In the genomic region with DNA sequence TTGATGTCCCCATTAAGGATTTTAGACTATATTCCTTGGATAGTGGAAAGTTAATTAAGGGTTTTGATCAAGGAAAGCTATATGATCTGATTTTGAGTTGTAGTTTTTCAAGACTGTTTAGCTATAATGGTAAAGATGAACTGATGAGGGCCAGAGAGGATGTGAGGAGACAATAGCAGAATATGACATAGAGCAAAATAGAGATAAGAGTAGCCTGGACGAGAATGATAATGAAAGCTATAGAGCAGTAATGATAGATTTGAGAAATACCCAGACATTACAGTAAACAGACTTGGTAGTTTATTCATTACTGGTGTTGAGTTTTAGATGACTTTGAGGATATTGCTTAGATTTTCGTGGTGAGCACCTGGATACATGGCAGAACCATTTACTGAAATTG, we compare ENCODE assay signal across 25 cellular contexts. TPM values are rescaled to one million over a fixed set of nuclear protein-coding genes. Genes with fewer than 3 reads are reported as not detected.
DNase-seq lines count a peak whose midpoint lies in the region; ATAC-seq and TF ChIP-seq lines count a peak whose summit lies in the region.
"Had no signal": no experiment of that assay in that cellular context is flagged by ENCODE, and none has a peak within 500 bp of the region (broad histone marks: within the 10 kb centered on the region; RNA-seq: fewer than 3 reads in every experiment).

No MANE protein-coding gene starts in this region.

- no peaks in the 10 kb centered on the region for H4K20me1 ChIP-seq in SK-N-SH (ENCODE audit: insufficient read depth)

- no peak for TF ChIP-seq POLR2A in erythroblast (IDR thresholded peaks at IDR 0.05; ENCODE audit: low read length)

- H3F3A ChIP-seq in SK-N-SH (replicated peaks; ENCODE audit: insufficient read depth) = peaks cover 41% of the 10 kb centered on the region

- peaks cover 75% of the 10 kb centered on the region for H3K79me2 ChIP-seq in SK-N-SH (ENCODE audit: insufficient read depth)

- no peaks in the 10 kb centered on the region for H3K9me3 ChIP-seq in SK-N-SH
- H3K9me3 ChIP-seq: BE2C, HAP-1 had no signal

- no peaks in the 10 kb centered on the region for H3K27me3 ChIP-seq in SK-N-SH (ENCODE audit: insufficient read depth)
- H3K27me3 ChIP-seq: BE2C had no signal

- H3K9ac ChIP-seq in SK-N-SH = peak overlapping the region; percentile 40; the same call in 1 of the 2 replicates

- H3K9me2 ChIP-seq in SK-N-SH = no peaks in the 10 kb centered on the region

- DNase-seq in SK-N-SH (no peak), OCI-M2 (lab: John Stamatoyannopoulos, UW; ENCODE audit: unreplicated experiment) (peak; percentile 33), erythroblast (lab: John Stamatoyannopoulos, UW) (peak; percentile 47 to 78), EL (no peak), HEK293T (ENCODE audit: extremely low spot score) (no peak), dedifferentiated amniotic fluid mesenchymal stem cell (ENCODE audit: extremely low spot score) (no peak)
- DNase-seq: ACHN; BE2C; CD8-positive, alpha-beta memory T cell; DMS79 treated with DMSO at 0.1 percent for 48 hours; NCI-H1092 treated with DMSO at 0.1 percent for 48 hours; NCI-H1436; NCI-H187 treated with DMSO at 0.1 percent for 48 hours; NCI-H446; NCI-H524 treated with DMSO at 0.1 percent for 48 hours; NCI-H774; NK-92 treated with Interleukin-12 subunit alpha and Interleukin-12 subunit beta, amount 100 ng/mL, for 24 hours; SHP77 had no signal

- peak overlapping the region; percentile 44; the same call in 1 of the 2 replicates for H3K4me2 ChIP-seq in SK-N-SH
- H3K4me2 ChIP-seq: GM23338 had no signal

- TF ChIP-seq RAD21 in SK-N-SH (IDR thresholded peaks at IDR 0.05; ENCODE audit: low read length) = no peak

- TF ChIP-seq CTCF in SK-N-SH (IDR thresholded peaks at IDR 0.05) = no peak

- POLR2A ChIA-PET in SK-N-SH (lab: Yijun Ruan, JAX) (no interaction called here), HEK293T (lab: Yijun Ruan, JAX) (no interaction called here)

- peaks cover under 1 to 2% of the 10 kb centered on the region in 2 experiments; a peak in 2 of 4 replicates for H3K4me1 ChIP-seq in SK-N-SH (ENCODE audit: control insufficient read depth in 1 of 2, insufficient read depth in 2 of 2, low read depth in 1 of 2, low read length in 1 of 2)
- H3K4me1 ChIP-seq: HAP-1 had no signal

- no peak for TF ChIP-seq EP300 in SK-N-SH (IDR thresholded peaks at IDR 0.05; ENCODE audit: borderline replicate concordance in 1 of 2, low read depth in 1 of 2, low read length in 1 of 2)

- no peak for ATAC-seq in SK-N-SH treated with all-trans-retinoic acid at 6 μM for 48 hours
- ATAC-seq: GM23338, Panc1 had no signal

- H3K27ac ChIP-seq in SK-N-SH (ENCODE audit: low read depth in 2 of 2, low read length in 1 of 2) = peak overlapping the region; percentile 55 to 76; a peak in 3 of 4 replicates
- H3K27ac ChIP-seq: 22Rv1, RWPE1 had no signal

- H3K36me3 ChIP-seq in SK-N-SH (replicated peaks in 1 of 2; ENCODE audit: control insufficient read depth in 1 of 2, insufficient read depth in 2 of 2, low read length in 1 of 2) = peaks cover 2 to 11% of the 10 kb centered on the region in 2 experiments
- H3K36me3 ChIP-seq: BE2C, HAP-1 had no signal

- WGBS in SK-N-SH (ENCODE audit: low lambda C conversion rate) = 34% methylated on average over 2 of the region's 2 CpGs

- CTCF ChIA-PET in SK-N-SH (lab: Yijun Ruan, JAX) = no interaction called here
- CTCF ChIA-PET in HEK293T (lab: Yijun Ruan, JAX) = no interaction called here

- no peak overlapping the region for H3K4me3 ChIP-seq in SK-N-SH (ENCODE audit: low read depth in 2 of 2, low read length in 1 of 2)
- H3K4me3 ChIP-seq: GM23338, HAP-1 had no signal

- no peak overlapping the region for H2AFZ ChIP-seq in SK-N-SH (ENCODE audit: low read depth)
- H2AFZ ChIP-seq: GM23338 had no signal

TF ChIP-seq in SK-N-SH, 30 proteins besides CTCF, POLR2A, EP300 and RAD21:
- TF ChIP-seq TAF1 (IDR thresholded peaks at IDR 0.05; ENCODE audit: borderline replicate concordance, low read depth, low read length) = no peak
- TF ChIP-seq YY1 (IDR thresholded peaks at IDR 0.05; ENCODE audit: low read depth) = no peak
- TF ChIP-seq POLR2AphosphoS5 (IDR thresholded peaks at IDR 0.05; ENCODE audit: low read depth, low read length) = no peak
- TF ChIP-seq SMC3 (IDR thresholded peaks at IDR 0.05; ENCODE audit: low read depth, low read length) = no peak
- TF ChIP-seq, protein P1, sequence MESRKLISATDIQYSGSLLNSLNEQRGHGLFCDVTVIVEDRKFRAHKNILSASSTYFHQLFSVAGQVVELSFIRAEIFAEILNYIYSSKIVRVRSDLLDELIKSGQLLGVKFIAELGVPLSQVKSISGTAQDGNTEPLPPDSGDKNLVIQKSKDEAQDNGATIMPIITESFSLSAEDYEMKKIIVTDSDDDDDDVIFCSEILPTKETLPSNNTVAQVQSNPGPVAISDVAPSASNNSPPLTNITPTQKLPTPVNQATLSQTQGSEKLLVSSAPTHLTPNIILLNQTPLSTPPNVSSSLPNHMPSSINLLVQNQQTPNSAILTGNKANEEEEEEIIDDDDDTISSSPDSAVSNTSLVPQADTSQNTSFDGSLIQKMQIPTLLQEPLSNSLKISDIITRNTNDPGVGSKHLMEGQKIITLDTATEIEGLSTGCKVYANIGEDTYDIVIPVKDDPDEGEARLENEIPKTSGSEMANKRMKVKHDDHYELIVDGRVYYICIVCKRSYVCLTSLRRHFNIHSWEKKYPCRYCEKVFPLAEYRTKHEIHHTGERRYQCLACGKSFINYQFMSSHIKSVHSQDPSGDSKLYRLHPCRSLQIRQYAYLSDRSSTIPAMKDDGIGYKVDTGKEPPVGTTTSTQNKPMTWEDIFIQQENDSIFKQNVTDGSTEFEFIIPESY (IDR thresholded peaks at IDR 0.05; ENCODE audit: borderline replicate concordance, low read depth) = no peak
- no peak for TF ChIP-seq SIN3A (IDR thresholded peaks at IDR 0.05; ENCODE audit: borderline replicate concordance, low read depth, low read length)
- TF ChIP-seq GATA2 (CRISPR knock-in tag; IDR thresholded peaks at IDR 0.05) = no peak

TF ChIP-seq in SK-N-SH treated with all-trans-retinoic acid at 6 μM for 48 hours, 23 proteins besides CTCF, POLR2A, EP300 and RAD21 (continues in another document):
- TF ChIP-seq ZFP3 (CRISPR knock-in tag; IDR thresholded peaks at IDR 0.05) = no peak
- no peak for TF ChIP-seq ZNF70 (CRISPR knock-in tag; IDR thresholded peaks at IDR 0.05)
- no peak for TF ChIP-seq ZNF8 (CRISPR knock-in tag; IDR thresholded peaks at IDR 0.05)
- TF ChIP-seq TOX (CRISPR knock-in tag; IDR thresholded peaks at IDR 0.05; ENCODE audit: borderline replicate concordance) = no peak
- TF ChIP-seq, protein P2, sequence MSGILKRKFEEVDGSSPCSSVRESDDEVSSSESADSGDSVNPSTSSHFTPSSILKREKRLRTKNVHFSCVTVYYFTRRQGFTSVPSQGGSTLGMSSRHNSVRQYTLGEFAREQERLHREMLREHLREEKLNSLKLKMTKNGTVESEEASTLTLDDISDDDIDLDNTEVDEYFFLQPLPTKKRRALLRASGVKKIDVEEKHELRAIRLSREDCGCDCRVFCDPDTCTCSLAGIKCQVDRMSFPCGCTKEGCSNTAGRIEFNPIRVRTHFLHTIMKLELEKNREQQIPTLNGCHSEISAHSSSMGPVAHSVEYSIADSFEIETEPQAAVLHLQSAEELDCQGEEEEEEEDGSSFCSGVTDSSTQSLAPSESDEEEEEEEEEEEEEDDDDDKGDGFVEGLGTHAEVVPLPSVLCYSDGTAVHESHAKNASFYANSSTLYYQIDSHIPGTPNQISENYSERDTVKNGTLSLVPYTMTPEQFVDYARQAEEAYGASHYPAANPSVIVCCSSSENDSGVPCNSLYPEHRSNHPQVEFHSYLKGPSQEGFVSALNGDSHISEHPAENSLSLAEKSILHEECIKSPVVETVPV (CRISPR knock-in tag; IDR thresholded peaks at IDR 0.05) = no peak
- no peak for TF ChIP-seq SNAI2 (CRISPR knock-in tag; IDR thresholded peaks at IDR 0.05)

TF ChIP-seq in HEK293T, 16 proteins besides CTCF, POLR2A, EP300 and RAD21:
- TF ChIP-seq SP1 (IDR thresholded peaks at IDR 0.05) (no peak), ZNF384 (IDR thresholded peaks at IDR 0.05) (no peak), FOXK2 (IDR thresholded peaks at IDR 0.05) (no peak), NFRKB (IDR thresholded peaks at IDR 0.05) (no peak), ARNT (IDR thresholded peaks at IDR 0.05) (no peak), HDGF (IDR thresholded peaks at IDR 0.05; ENCODE audit: borderline replicate concordance) (no peak), SUZ12 (IDR thresholded peaks at IDR 0.05) (no peak), L3MBTL2 (conservative IDR thresholded peaks at IDR 0.05) (no peak), FOXA1 (IDR thresholded peaks at IDR 0.05) (no peak), BHLHE40 (IDR thresholded peaks at IDR 0.05; ENCODE audit: borderline replicate concordance) (no peak), FOXM1 (IDR thresholded peaks at IDR 0.05; ENCODE audit: borderline replicate concordance) (no peak), TARDBP (IDR thresholded peaks at IDR 0.05) (no peak), ELF4 (IDR thresholded peaks at IDR 0.05) (no peak), LEF1 (IDR thresholded peaks at IDR 0.05; ENCODE audit: borderline replicate concordance) (no peak), CTBP1 (IDR thresholded peaks at IDR 0.05; ENCODE audit: borderline replicate concordance) (no peak)
- TF ChIP-seq, protein P3, sequence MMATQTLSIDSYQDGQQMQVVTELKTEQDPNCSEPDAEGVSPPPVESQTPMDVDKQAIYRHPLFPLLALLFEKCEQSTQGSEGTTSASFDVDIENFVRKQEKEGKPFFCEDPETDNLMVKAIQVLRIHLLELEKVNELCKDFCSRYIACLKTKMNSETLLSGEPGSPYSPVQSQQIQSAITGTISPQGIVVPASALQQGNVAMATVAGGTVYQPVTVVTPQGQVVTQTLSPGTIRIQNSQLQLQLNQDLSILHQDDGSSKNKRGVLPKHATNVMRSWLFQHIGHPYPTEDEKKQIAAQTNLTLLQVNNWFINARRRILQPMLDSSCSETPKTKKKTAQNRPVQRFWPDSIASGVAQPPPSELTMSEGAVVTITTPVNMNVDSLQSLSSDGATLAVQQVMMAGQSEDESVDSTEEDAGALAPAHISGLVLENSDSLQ (IDR thresholded peaks at IDR 0.05) = no peak

RNA-seq across cellular contexts. Expression of gene SUCNR1, which starts 3.8 kb away (rescaled TPM):
- 1.5 and 2.9 TPM in 2 replicates for polyA plus RNA-seq in SK-N-SH (2012; rRNA removed)
- 3.5 and 4.6 TPM in 2 replicates for polyA plus RNA-seq in SK-N-SH (2012; cell fraction: cytosol; rRNA removed)
- 1.1 and 3.5 TPM in 2 replicates for polyA plus RNA-seq in SK-N-SH (2012; cell fraction: nucleus; rRNA removed)
- polyA plus RNA-seq: CD8-positive, alpha-beta memory T cell; GM23338; IgD-negative memory B cell had no signal

Comparison
In these comparisons a context has a peak if more than half of its experiments do, and no peak if none do; other contexts are left out.
1. DNase-seq: peak in OCI-M2 (single experiment) and erythroblast (2 of 2); none in SK-N-SH (single experiment), EL (single experiment), HEK293T (single experiment) and dedifferentiated amniotic fluid mesenchymal stem cell (single experiment).